ENCODE assay signal across 8 cellular contexts in the genomic region with DNA sequence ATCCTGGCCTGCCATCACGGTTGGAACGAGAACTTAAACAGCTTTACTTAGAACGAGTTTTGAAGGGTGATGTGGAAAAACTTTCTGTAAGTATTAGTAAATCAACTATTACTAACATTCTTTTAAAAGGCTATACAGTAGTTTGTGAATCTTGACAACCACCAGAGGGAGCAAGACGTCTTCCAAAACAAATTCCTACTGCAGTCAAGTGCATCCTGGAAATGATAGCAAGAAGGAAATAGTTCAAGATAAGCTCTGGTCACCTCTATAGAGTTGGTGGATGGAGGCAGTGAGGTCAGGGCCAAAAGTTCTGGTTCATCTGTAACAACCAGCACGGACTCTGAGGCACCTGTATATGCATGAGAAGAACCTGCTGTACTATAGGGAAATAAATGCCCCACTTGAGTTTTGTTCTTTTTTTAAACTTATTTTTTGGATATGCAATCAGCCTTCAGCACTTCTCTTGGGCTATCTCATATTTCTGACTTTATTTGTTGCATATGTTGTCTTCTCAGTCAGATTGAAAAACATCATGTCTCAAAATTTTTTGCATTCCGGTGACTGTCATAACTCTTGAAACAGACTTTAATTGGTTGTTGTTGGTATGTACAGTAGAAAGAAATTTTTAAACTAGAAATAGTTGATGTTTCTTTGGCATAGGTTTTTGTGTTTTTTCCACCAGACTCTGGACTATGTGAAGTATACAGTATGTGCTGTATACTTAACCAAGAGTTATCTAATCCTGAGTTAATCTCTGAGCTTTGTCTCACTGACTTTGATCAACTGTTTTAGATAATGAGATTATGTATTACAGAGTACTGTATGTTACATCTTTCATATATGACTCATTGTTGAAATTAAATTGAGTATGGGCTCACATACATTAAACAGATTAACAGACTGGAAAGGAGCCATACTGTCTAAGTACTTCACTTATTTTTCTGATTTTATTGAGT. TPM values are rescaled to one million over a fixed set of nuclear protein-coding genes. Genes with fewer than 3 reads are reported as not detected.
A peak's percentile ranks its signal among the peaks of the same experiment; 100 is the strongest.
DNase-seq lines count a peak whose midpoint lies in the region; ATAC-seq and TF ChIP-seq lines count a peak whose summit lies in the region.

No MANE protein-coding gene starts in this region.

- H4K20me1 ChIP-seq in OCI-LY1 (ENCODE audit: insufficient read depth, low read length), result no peaks in the 10 kb centered on the region

- H3K9ac ChIP-seq in OCI-LY1 (ENCODE audit: low read length), result no peak overlapping the region

- DNase-seq in DMS153 treated with DMSO at 0.1 percent for 48 hours (lab: John Stamatoyannopoulos, UW; ENCODE audit: unreplicated experiment), result peak; percentile 44
- DNase-seq in HT1080 (ENCODE audit: low read depth), result peak; percentile 68
- no peak for DNase-seq in coronary artery (ENCODE audit: low spot score)
- DNase-seq in left lobe of liver (ENCODE audit: low spot score), result no peak
- DNase-seq in tibial nerve (ENCODE audit: low spot score in 2 of 2), result peak in 1 of 2 donors; percentile 70
- DNase-seq in activated naive CD4-positive, alpha-beta T cell (lab: John Stamatoyannopoulos, UW), result no peak
- no peak for DNase-seq in stimulated activated CD4-positive, alpha-beta T cell treated with anti-CD3 and anti-CD28 coated beads, Interleukin-2, amount 100 ng/mL, for 24 hours

- 0 out of 2 replicates have a peak, but pooled peaks cover 2% of the 10 kb centered on the region for H3K79me2 ChIP-seq in OCI-LY1 (ENCODE audit: insufficient read depth, low read length)

- no peak for TF ChIP-seq EP300 in tibial nerve (IDR thresholded peaks at IDR 0.05)

- H3K27ac ChIP-seq in OCI-LY1 (ENCODE audit: low read depth, low read length, poor library complexity, severe bottlenecking), result no peak overlapping the region
- no peak overlapping the region for H3K27ac ChIP-seq in coronary artery
- no peak overlapping the region for H3K27ac ChIP-seq in tibial nerve

- peaks cover 88% of the 10 kb centered on the region for H3K36me3 ChIP-seq in OCI-LY1 (ENCODE audit: insufficient read depth, low read length)
- peaks cover 0 to 31% (median 0%) of the 10 kb centered on the region in 3 donors for H3K36me3 ChIP-seq in tibial nerve

- TF ChIP-seq POLR2A in tibial nerve (IDR thresholded peaks at IDR 0.05), result no peak

- H3K27me3 ChIP-seq in OCI-LY1 (ENCODE audit: insufficient read depth, low read length) (no peaks in the 10 kb centered on the region), tibial nerve (no peaks in the 10 kb centered on the region)

- H3K4me3 ChIP-seq in OCI-LY1 (ENCODE audit: low read depth, low read length, poor library complexity, severe bottlenecking), result no peak overlapping the region
- no peak overlapping the region for H3K4me3 ChIP-seq in coronary artery
- H3K4me3 ChIP-seq in tibial nerve, result no peak overlapping the region

- no peaks in the 10 kb centered on the region for H3K4me1 ChIP-seq in OCI-LY1 (ENCODE audit: insufficient read depth, low read length, severe bottlenecking)
- H3K4me1 ChIP-seq in tibial nerve, result peaks cover 0 to 17% (median 0%) of the 10 kb centered on the region in 4 donors

- H3K9me3 ChIP-seq in OCI-LY1 (ENCODE audit: low read length) (no peaks in the 10 kb centered on the region), tibial nerve (no peaks in the 10 kb centered on the region)

- TF ChIP-seq CTCF in OCI-LY1 (IDR thresholded peaks at IDR 0.05; ENCODE audit: low read length), result peak; percentile 87
- TF ChIP-seq CTCF in coronary artery (IDR thresholded peaks at IDR 0.05), result peak; percentile 45
- peak; percentile 51 to 85 (median 64) for TF ChIP-seq CTCF in tibial nerve (IDR thresholded peaks at IDR 0.05)

- 18 to 29% methylated on average over 6 of the region's 6 CpGs for WGBS in tibial nerve, 2 donors

- H3F3A ChIP-seq in OCI-LY1 (ENCODE audit: insufficient read depth, low read length), result no peaks in the 10 kb centered on the region

- no peak overlapping the region for H2AFZ ChIP-seq in OCI-LY1 (ENCODE audit: low read length)

- H3K4me2 ChIP-seq in OCI-LY1 (ENCODE audit: low read length), result no peak overlapping the region

- peak; percentile 92 for ATAC-seq in left lobe of liver

- no peaks in the 10 kb centered on the region for H3K9me2 ChIP-seq in OCI-LY1 (ENCODE audit: low read depth, low read length)

RNA-seq across cellular contexts. Expression of gene ACTR2, which starts 37.7 kb away (rescaled TPM):
- total RNA-seq in HT1080 (2014; rRNA removed; shearing (Covaris generic)), result 45.7 and 114 TPM in 2 replicates
- 248 and 309 TPM in 2 replicates for polyA plus RNA-seq in HT1080 (2015; cell fraction: cytosol; rRNA removed)
- 212 and 231 TPM in 2 replicates for polyA plus RNA-seq in HT1080 (2015; cell fraction: nucleus; rRNA removed)
- total RNA-seq in left lobe of liver (63.8 TPM), tibial nerve (10 to 100 TPM; 58.6 to 86.1 (median 80.0) TPM)

Comparison
In these comparisons a context has a peak if more than half of its experiments do, and no peak if none do; other contexts are left out.
1. DNase-seq: peak in DMS153 treated with DMSO at 0.1 percent for 48 hours (single experiment) and HT1080 (single experiment); none in coronary artery (single experiment), left lobe of liver (single experiment), activated naive CD4-positive, alpha-beta T cell (0 of 4) and stimulated activated CD4-positive, alpha-beta T cell treated with anti-CD3 and anti-CD28 coated beads, Interleukin-2, amount 100 ng/mL, for 24 hours (0 of 2).
2. Peak in every context shown above with its lines, with median percentiles within 50 percentile points of each other: CTCF ChIP-seq.